In genomic region chr4:8671712-8672290, GRCh38 we compare ENCODE assay signal across 34 cellular contexts.
"Had no signal": no experiment of that assay in that cellular context is flagged by ENCODE, and none has a peak within 500 bp of the region (broad histone marks: within the 10 kb centered on the region; RNA-seq: fewer than 3 reads in every experiment).

No MANE protein-coding gene starts in this region.

- H3K36me3 Mint-ChIP-seq: activated naive CD4-positive, alpha-beta T cell treated with anti-CD3 and anti-CD28 coated beads, Interleukin-2, amount 50 U/mL, for 24 hours; activated naive CD8-positive, alpha-beta T cell treated with anti-CD3 and anti-CD28 coated beads, Interleukin-2, amount 10 ng/mL, durations not matched to agents 7 days and 5 days had no signal

- H3K36me3 ChIP-seq: ascending aorta, cardiac muscle cell, Peyer's patch had no signal

- H3K27me3 Mint-ChIP-seq: activated B cell treated with CpG ODN at 0.5 μM for 24 hours; activated CD8-positive, alpha-beta T cell treated with anti-CD3 and anti-CD28 coated beads for 36 hours had no signal

- H3K27ac Mint-ChIP-seq: activated B cell treated with CpG ODN at 0.5 μM for 24 hours; activated CD4-positive, alpha-beta T cell treated with anti-CD3 and anti-CD28 coated beads, Interleukin-2, amount 10 ng/mL, durations not matched to agents 24 days and 14 days; activated CD8-positive, alpha-beta T cell treated with anti-CD3 and anti-CD28 coated beads for 36 hours; activated naive CD4-positive, alpha-beta T cell treated with anti-CD3 and anti-CD28 coated beads, Interleukin-2, amount 50 U/mL, for 24 hours; activated naive CD8-positive, alpha-beta T cell treated with anti-CD3 and anti-CD28 coated beads, Interleukin-2, amount 10 ng/mL, durations not matched to agents 7 days and 5 days; activated T-cell treated with anti-CD3 and anti-CD28 coated beads, Interleukin-2, amount 50 U/mL, for 72 hours; activated T-helper 17 cell treated with anti-CD3 and anti-CD28 coated beads, Interleukin-2, amount 50 U/mL, for 72 hours had no signal

- H3K9me3 Mint-ChIP-seq: activated CD4-positive, alpha-beta T cell treated with anti-CD3 and anti-CD28 coated beads, Interleukin-2, amount 10 ng/mL, durations not matched to agents 24 days and 14 days; activated naive CD4-positive, alpha-beta T cell treated with anti-CD3 and anti-CD28 coated beads, Interleukin-2, amount 50 U/mL, for 24 hours; activated naive CD8-positive, alpha-beta T cell treated with anti-CD3 and anti-CD28 coated beads, Interleukin-2, amount 10 ng/mL, durations not matched to agents 7 days and 5 days; activated T-cell treated with anti-CD3 and anti-CD28 coated beads, Interleukin-2, amount 50 U/mL, for 72 hours; activated T-helper 17 cell treated with anti-CD3 and anti-CD28 coated beads, Interleukin-2, amount 50 U/mL, for 72 hours had no signal

- H3K4me1 Mint-ChIP-seq: activated B cell treated with CpG ODN at 0.5 μM for 24 hours; activated CD4-positive, alpha-beta T cell treated with anti-CD3 and anti-CD28 coated beads, Interleukin-2, amount 10 ng/mL, durations not matched to agents 24 days and 14 days; activated naive CD4-positive, alpha-beta T cell treated with anti-CD3 and anti-CD28 coated beads, Interleukin-2, amount 50 U/mL, for 24 hours; activated naive CD8-positive, alpha-beta T cell treated with anti-CD3 and anti-CD28 coated beads, Interleukin-2, amount 10 ng/mL, durations not matched to agents 7 days and 5 days; activated T-helper 17 cell treated with anti-CD3 and anti-CD28 coated beads, Interleukin-2, amount 50 U/mL, for 72 hours; central memory CD8-positive, alpha-beta T cell had no signal

- H3K4me1 ChIP-seq: ascending aorta, Peyer's patch had no signal

- H3K4me3 Mint-ChIP-seq: activated B cell treated with CpG ODN at 0.5 μM for 24 hours; activated CD4-positive, alpha-beta T cell treated with anti-CD3 and anti-CD28 coated beads, Interleukin-2, amount 10 ng/mL, durations not matched to agents 24 days and 14 days; activated CD8-positive, alpha-beta T cell treated with anti-CD3 and anti-CD28 coated beads for 36 hours; activated naive CD4-positive, alpha-beta T cell treated with anti-CD3 and anti-CD28 coated beads, Interleukin-2, amount 50 U/mL, for 24 hours; activated naive CD8-positive, alpha-beta T cell treated with anti-CD3 and anti-CD28 coated beads, Interleukin-2, amount 10 ng/mL, durations not matched to agents 7 days and 5 days; activated T-cell treated with anti-CD3 and anti-CD28 coated beads, Interleukin-2, amount 50 U/mL, for 72 hours; activated T-helper 17 cell treated with anti-CD3 and anti-CD28 coated beads, Interleukin-2, amount 50 U/mL, for 72 hours; central memory CD8-positive, alpha-beta T cell had no signal

- H3K4me3 ChIP-seq: ascending aorta, cardiac muscle cell, Peyer's patch had no signal

- H3K27ac ChIP-seq: ascending aorta, cardiac muscle cell, Peyer's patch, VCaP had no signal

- DNase-seq: activated B cell treated with CpG ODN at 0.5 μM for 24 hours; activated CD4-positive, alpha-beta T cell treated with anti-CD3 and anti-CD28 coated beads, Interleukin-2, amount 10 ng/mL, durations not matched to agents 24 days and 14 days; activated CD4-positive, alpha-beta T cell treated with anti-CD3 and anti-CD28 coated beads, Interleukin-2, amount 50 U/mL, for 4 hours; activated CD8-positive, alpha-beta T cell treated with anti-CD3 and anti-CD28 coated beads for 36 hours; activated effector memory CD4-positive, alpha-beta T cell treated with anti-CD3 and anti-CD28 coated beads, Interleukin-2, amount 50 U/mL, for 16 hours; activated naive CD4-positive, alpha-beta T cell treated with Interleukin-2 at 50 U/mL for 16 hours; activated naive CD8-positive, alpha-beta T cell treated with anti-CD3 and anti-CD28 coated beads, Interleukin-2, amount 10 ng/mL, durations not matched to agents 7 days and 5 days; activated T-cell treated with anti-CD3 and anti-CD28 coated beads, Interleukin-2, amount 50 U/mL, for 1 hour; activated T-cell treated with anti-CD3 and anti-CD28 coated beads, Interleukin-2, amount 50 U/mL, for 72 hours; amygdala; Karpas-422; KBM-7; NCI-H1105; NCI-H1417 treated with DMSO at 0.1 percent for 48 hours; NCI-H187 treated with DMSO at 0.1 percent for 48 hours; NCI-H2081; NCI-H226; NCI-H446 treated with DMSO at 0.1 percent for 48 hours; NCI-H524 treated with DMSO at 0.1 percent for 48 hours; NCI-H748 treated with DMSO at 0.1 percent for 48 hours; NK-92 treated with Interleukin-12 subunit alpha and Interleukin-12 subunit beta, amount 100 ng/mL, for 24 hours; PC-3; Peyer's patch; RPMI8226; SIG-M5; T-helper 1 cell; T-helper 2 cell; T-helper 9 cell had no signal

- H3K9me3 ChIP-seq: ascending aorta, Peyer's patch had no signal

- H3K27me3 ChIP-seq: ascending aorta, Peyer's patch had no signal
